In genomic region chr6:108998460-108998859, GRCh38 we compare ENCODE assay signal across 15 cellular contexts.
DNase-seq lines count a peak whose midpoint lies in the region; ATAC-seq and TF ChIP-seq lines count a peak whose summit lies in the region.
"Had no signal": no experiment of that assay in that cellular context is flagged by ENCODE, and none has a peak within 500 bp of the region (broad histone marks: within the 10 kb centered on the region; RNA-seq: fewer than 3 reads in every experiment).

No MANE protein-coding gene starts in this region.

- WGBS in psoas muscle, 3 donors: 52 to 61% (median 57%) methylated on average over 3 of the region's 3 CpGs

- H3K4me3 ChIP-seq in left ventricle myocardium inferior: no peak overlapping the region
- H3K4me3 ChIP-seq in psoas muscle: no peak overlapping the region
- no peak overlapping the region for H3K4me3 ChIP-seq in breast epithelium
- H3K4me3 ChIP-seq: GM12878, GM23338 had no signal

- H3K27me3 ChIP-seq in left ventricle myocardium inferior (ENCODE audit: low read depth): no peaks in the 10 kb centered on the region
- H3K27me3 ChIP-seq in psoas muscle (ENCODE audit: insufficient read depth in 3 of 3, low read length in 2 of 3): no peaks in the 10 kb centered on the region
- no peaks in the 10 kb centered on the region for H3K27me3 ChIP-seq in breast epithelium
- H3K27me3 ChIP-seq: BE2C had no signal

- ATAC-seq in Right ventricle myocardium inferior: no peak
- ATAC-seq in psoas muscle: no peak
- ATAC-seq in GM21360 (IDR thresholded peaks at IDR 0.05; ENCODE audit: unreplicated experiment): no peak
- ATAC-seq: GM12878, GM23338 had no signal

- no peaks in the 10 kb centered on the region for H3K9me3 ChIP-seq in left ventricle myocardium inferior (replicated peaks)
- no peaks in the 10 kb centered on the region for H3K9me3 ChIP-seq in psoas muscle
- H3K9me3 ChIP-seq in breast epithelium: no peaks in the 10 kb centered on the region
- H3K9me3 ChIP-seq: BE2C, Caco-2 had no signal

- H3K27ac ChIP-seq in left ventricle myocardium inferior (replicated peaks): peak overlapping the region; percentile 97
- peak overlapping the region; percentile 67 for H3K27ac ChIP-seq in psoas muscle
- H3K27ac ChIP-seq in breast epithelium: no peak overlapping the region
- H3K27ac ChIP-seq: C4-2B had no signal

- DNase-seq in left ventricle myocardium inferior: no peak
- no peak for DNase-seq in Right ventricle myocardium inferior (ENCODE audit: missing footprints)
- peak; percentile 10 for DNase-seq in LHCN-M2 (ENCODE audit: low read depth)
- no peak for DNase-seq in psoas muscle
- DNase-seq in cerebellum (ENCODE audit: low spot score): no peak
- DNase-seq in breast epithelium (ENCODE audit: low spot score in 2 of 2): no peak
- DNase-seq: BE2C; Caco-2; CD8-positive, alpha-beta memory T cell; H7; IMR-90 had no signal

- H3K4me1 ChIP-seq in left ventricle myocardium inferior (peaks cover 69% of the 10 kb centered on the region), psoas muscle (peaks cover 82% of the 10 kb centered on the region), breast epithelium (peaks cover 0 to 9% of the 10 kb centered on the region in 2 donors)

- TF ChIP-seq CTCF in left ventricle myocardium inferior (IDR thresholded peaks at IDR 0.05; ENCODE audit: borderline replicate concordance): no peak
- TF ChIP-seq CTCF in psoas muscle (IDR thresholded peaks at IDR 0.05): no peak
- TF ChIP-seq CTCF in breast epithelium (IDR thresholded peaks at IDR 0.05): no peak

- H3K36me3 ChIP-seq in left ventricle myocardium inferior (peaks cover 72% of the 10 kb centered on the region), psoas muscle (ENCODE audit: insufficient read depth in 1 of 2, low read depth in 1 of 2) (peaks cover 3 to 67% of the 10 kb centered on the region in 2 donors), breast epithelium (no peaks in the 10 kb centered on the region)
- H3K36me3 ChIP-seq: BE2C had no signal

- no peak for TF ChIP-seq POLR2A in breast epithelium (IDR thresholded peaks at IDR 0.05)

- intact Hi-C loops in left ventricle myocardium inferior (cut with micrococcal nuclease) (no loop called here), Right ventricle myocardium inferior (cut with DNase I) (no loop called here), psoas muscle (cut with DNase I) (no loop called here), breast epithelium (cut with DNase I; ENCODE audit: low total_unique reads) (no loop called here)

Comparison
In these comparisons a context has a peak if more than half of its experiments do, and no peak if none do; other contexts are left out.
1. H3K27ac ChIP-seq: peak in left ventricle myocardium inferior (single experiment) and psoas muscle (single experiment); none in breast epithelium (0 of 2).